In the genomic region with DNA sequence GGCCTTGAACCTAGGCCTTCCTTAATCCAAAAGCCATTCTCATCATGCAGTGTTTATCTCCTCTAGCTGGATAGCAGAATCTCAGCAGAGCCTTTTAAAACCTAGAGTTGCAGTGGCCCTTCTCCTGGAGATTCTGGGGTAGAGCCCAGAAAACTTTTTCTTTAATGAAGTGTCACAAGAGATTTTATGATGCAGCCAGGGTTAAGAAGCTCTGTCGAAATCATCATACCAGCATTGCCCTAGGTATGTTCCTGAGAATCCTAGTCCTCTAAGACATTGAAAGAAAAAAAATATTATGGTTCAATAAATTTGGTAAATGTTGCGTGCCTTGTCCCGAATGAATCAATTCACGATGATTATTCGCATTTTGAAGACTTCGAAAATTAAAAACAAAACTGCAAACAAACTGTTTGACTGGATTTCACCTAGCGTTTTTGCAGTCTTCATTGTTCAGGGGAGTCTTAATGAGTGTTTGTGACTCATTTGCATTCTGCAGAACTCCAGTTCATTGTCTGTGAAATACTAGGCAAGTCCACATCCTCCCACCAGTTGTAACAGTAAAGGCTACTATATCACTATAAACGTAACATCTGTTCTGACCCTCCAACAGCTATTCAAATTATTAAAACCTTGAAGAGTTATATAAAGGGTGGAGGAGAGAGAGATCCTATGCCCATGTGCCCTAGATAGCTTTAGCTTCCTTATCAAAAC, we compare ENCODE assay signal across 18 cellular contexts.
DNase-seq lines count a peak whose midpoint lies in the region; ATAC-seq and TF ChIP-seq lines count a peak whose summit lies in the region.
"Had no signal": no experiment of that assay in that cellular context is flagged by ENCODE, and none has a peak within 500 bp of the region (broad histone marks: within the 10 kb centered on the region; RNA-seq: fewer than 3 reads in every experiment).

No MANE protein-coding gene starts in this region.

- no peak overlapping the region for H3K27ac ChIP-seq in H9 (ENCODE audit: insufficient read length, low read depth, low read length)
- H3K27ac ChIP-seq: RWPE1, SJSA1 had no signal

- CTCF ChIA-PET in WTC11 (lab: Charles Lee) = interaction anchor here (0.7 kb wide), 1 partner anchor 368 kb away, joined by 3 read pairs; no protein-coding TSS in a partner anchor

- no peaks in the 10 kb centered on the region for H3K23me2 ChIP-seq in H9 (ENCODE audit: insufficient read length, low read depth, low read length, poor library complexity, severe bottlenecking)

- no peaks in the 10 kb centered on the region for H3K4me1 Mint-ChIP-seq in activated T-cell treated with anti-CD3 and anti-CD28 coated beads, Interleukin-2, amount 50 U/mL, for 4 hours (ENCODE audit: low read depth)
- H3K4me1 Mint-ChIP-seq in WTC11 (peaks cover 38% of the 10 kb centered on the region), H9 (peaks cover 18 to 20% of the 10 kb centered on the region in 2 experiments)

- no peak overlapping the region for H4K91ac ChIP-seq in H9 (ENCODE audit: insufficient read length, low read depth, low read length)

- no peak overlapping the region for H2BK120ac ChIP-seq in H9 (ENCODE audit: low read depth, low read length, poor library complexity, severe bottlenecking)

- no peak overlapping the region for H3K18ac ChIP-seq in H9 (ENCODE audit: insufficient read length, low read depth, low read length)

- peak; percentile 34 to 35 for ATAC-seq in activated T-cell treated with anti-CD3 and anti-CD28 coated beads, Interleukin-2, amount 50 U/mL, for 4 hours
- no peak for ATAC-seq in WTC11
- ATAC-seq in HG03565 (IDR thresholded peaks at IDR 0.05; ENCODE audit: unreplicated experiment) = no peak

- H3K4me3 ChIP-seq in fibroblast of the aortic adventitia (ENCODE audit: low read depth, low read length) = no peak overlapping the region
- H3K4me3 ChIP-seq: HAP-1, SJSA1 had no signal

- no peak overlapping the region for H3K56ac ChIP-seq in H9 (ENCODE audit: insufficient read length, low read depth, low read length)

- POLR2A ChIA-PET in WTC11 (lab: Charles Lee) = no interaction called here

- no peak overlapping the region for H3K4ac ChIP-seq in H9 (ENCODE audit: low read depth, low read length)

- no peak overlapping the region for H2BK5ac ChIP-seq in H9 (ENCODE audit: insufficient read length, low read length)

- H2BK15ac ChIP-seq in H9 (ENCODE audit: low read depth, low read length) = no peak overlapping the region

- no peak overlapping the region for H3K9ac ChIP-seq in H9 (ENCODE audit: extremely low read depth, insufficient read length, low read length)

- H3K9me3 Mint-ChIP-seq in activated T-cell treated with anti-CD3 and anti-CD28 coated beads, Interleukin-2, amount 50 U/mL, for 4 hours = no peaks in the 10 kb centered on the region
- H3K9me3 Mint-ChIP-seq in WTC11 (no peaks in the 10 kb centered on the region), H9 (no peaks in the 10 kb centered on the region)
- H3K9me3 Mint-ChIP-seq: CD4-positive, alpha-beta memory T cell had no signal

- no peak overlapping the region for H4K8ac ChIP-seq in H9 (replicated peaks; ENCODE audit: insufficient read length, low read depth, low read length)

- no peak overlapping the region for H3T11ph ChIP-seq in H9 (ENCODE audit: low read length)

- no peak for DNase-seq in activated T-cell treated with anti-CD3 and anti-CD28 coated beads, Interleukin-2, amount 50 U/mL, for 4 hours
- DNase-seq in activated T-cell treated with anti-CD3 and anti-CD28 coated beads for 4 hours = no peak
- DNase-seq in WTC11 (ENCODE audit: low spot score) = no peak
- DNase-seq in fibroblast of the aortic adventitia (ENCODE audit: low read depth) = peak; percentile 33
- no peak for DNase-seq in COR-L47 (lab: John Stamatoyannopoulos, UW)
- DNase-seq in H9 = no peak
- no peak for DNase-seq in HT-29 (ENCODE audit: low spot score)
- DNase-seq: CD4-positive, alpha-beta memory T cell; NCI-H1436; NCI-H2081 treated with DMSO at 0.1 percent for 48 hours; NCI-H226; NCI-H69; NK-92 treated with Interleukin-12 subunit alpha and Interleukin-12 subunit beta, amount 100 ng/mL, for 24 hours; SW 1271 had no signal

- H3K9me3 ChIP-seq in H9 (ENCODE audit: control insufficient read depth, low read depth, low read length) = no peaks in the 10 kb centered on the region
- H3K9me3 ChIP-seq: HAP-1, SJSA1 had no signal

- no peak overlapping the region for H2BK12ac ChIP-seq in H9 (ENCODE audit: insufficient read length, low read depth, low read length)

- H3K4me1 ChIP-seq in H9 (ENCODE audit: insufficient read depth, low read length) = peaks cover 12% of the 10 kb centered on the region; the same call in 1 of the 2 replicates
- H3K4me1 ChIP-seq: HAP-1 had no signal

- H2AK5ac ChIP-seq in H9 (ENCODE audit: insufficient read length, low read length) = no peak overlapping the region

- H3K4me3 Mint-ChIP-seq in activated T-cell treated with anti-CD3 and anti-CD28 coated beads, Interleukin-2, amount 50 U/mL, for 4 hours = no peak overlapping the region
- H3K4me3 Mint-ChIP-seq in WTC11 = no peak overlapping the region
- H3K4me3 Mint-ChIP-seq in H9 = no peak overlapping the region
- H3K4me3 Mint-ChIP-seq: CD4-positive, alpha-beta memory T cell had no signal

- H3K14ac ChIP-seq in H9 (ENCODE audit: insufficient read depth, low read length) = no peak overlapping the region

- H3K27me3 ChIP-seq in H9 (ENCODE audit: insufficient read depth, low read length) = no peaks in the 10 kb centered on the region
- H3K27me3 ChIP-seq: SJSA1 had no signal

- no peaks in the 10 kb centered on the region for H4K20me1 ChIP-seq in H9 (ENCODE audit: control insufficient read depth, insufficient read depth, insufficient read length)

- no peaks in the 10 kb centered on the region for H3K79me2 ChIP-seq in H9 (ENCODE audit: insufficient read depth, low read length)

- H3K4me2 ChIP-seq in H9 (ENCODE audit: insufficient read depth, insufficient read length, low read length) = no peak overlapping the region

- peak overlapping the region; percentile 38; the same call in 1 of the 2 replicates for H3K27ac Mint-ChIP-seq in WTC11
- peak overlapping the region in 1 of 3 experiments; percentile 20; a peak in 1 of 7 replicates for H3K27ac Mint-ChIP-seq in H9

- no peak overlapping the region for H3K23ac ChIP-seq in H9 (ENCODE audit: insufficient read length, low read depth, low read length)

- peaks cover 3% of the 10 kb centered on the region for H3K27me3 Mint-ChIP-seq in activated T-cell treated with anti-CD3 and anti-CD28 coated beads, Interleukin-2, amount 50 U/mL, for 4 hours (ENCODE audit: low read depth)
- no peaks in the 10 kb centered on the region for H3K27me3 Mint-ChIP-seq in WTC11 (ENCODE audit: low read depth)
- no peaks in the 10 kb centered on the region for H3K27me3 Mint-ChIP-seq in H9 (ENCODE audit: low read depth)
- H3K27me3 Mint-ChIP-seq: CD4-positive, alpha-beta memory T cell had no signal

- H4K5ac ChIP-seq in H9 (ENCODE audit: insufficient read length, low read depth, low read length) = no peak overlapping the region

- no CpG with 5 or more reads among the region's 8 CpGs for WGBS in H9 (ENCODE audit: extremely low coverage, insufficient read length, low lambda C conversion rate)

- no peak overlapping the region for H2BK20ac ChIP-seq in H9 (ENCODE audit: low read depth, low read length, poor library complexity, severe bottlenecking)

- H3K36me3 Mint-ChIP-seq in activated T-cell treated with anti-CD3 and anti-CD28 coated beads, Interleukin-2, amount 50 U/mL, for 4 hours (ENCODE audit: insufficient read depth) = no peaks in the 10 kb centered on the region
- H3K36me3 Mint-ChIP-seq in WTC11 (peaks cover 14% of the 10 kb centered on the region), H9 (ENCODE audit: insufficient read depth in 1 of 3, low read depth in 3 of 3) (peaks cover 3 to 10% (median 9%) of the 10 kb centered on the region in 3 experiments; a peak in 5 of 7 replicates)

- TF ChIP-seq CTCF in WTC11 (IDR thresholded peaks at IDR 0.05) (no peak), fibroblast of the aortic adventitia (IDR thresholded peaks at IDR 0.05; ENCODE audit: insufficient read depth, low read length) (no peak), H9 (conservative IDR thresholded peaks at IDR 0.05) (no peak)

- no peaks in the 10 kb centered on the region for H3K79me1 ChIP-seq in H9 (ENCODE audit: insufficient read depth, low read depth, low read length, poor library complexity, severe bottlenecking)

- H2AFZ ChIP-seq in H9 (ENCODE audit: low read length) = no peak overlapping the region

TF ChIP-seq in WTC11, 78 proteins besides CTCF, POLR2A, EP300 and RAD21 (continues in another document):
- no peak for TF ChIP-seq SMAD3 (CRISPR knock-in tag; IDR thresholded peaks at IDR 0.05; ENCODE audit: borderline replicate concordance)
- TF ChIP-seq OVOL2 (CRISPR knock-in tag; IDR thresholded peaks at IDR 0.05; ENCODE audit: borderline replicate concordance) = no peak
- no peak for TF ChIP-seq ZNF219 (CRISPR knock-in tag; IDR thresholded peaks at IDR 0.05; ENCODE audit: borderline replicate concordance)
- no peak for TF ChIP-seq USF2 (CRISPR knock-in tag; IDR thresholded peaks at IDR 0.05)
- no peak for TF ChIP-seq ETV6 (CRISPR knock-in tag; IDR thresholded peaks at IDR 0.05)
- TF ChIP-seq, protein P1, sequence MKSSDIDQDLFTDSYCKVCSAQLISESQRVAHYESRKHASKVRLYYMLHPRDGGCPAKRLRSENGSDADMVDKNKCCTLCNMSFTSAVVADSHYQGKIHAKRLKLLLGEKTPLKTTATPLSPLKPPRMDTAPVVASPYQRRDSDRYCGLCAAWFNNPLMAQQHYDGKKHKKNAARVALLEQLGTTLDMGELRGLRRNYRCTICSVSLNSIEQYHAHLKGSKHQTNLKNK (CRISPR knock-in tag; IDR thresholded peaks at IDR 0.05) = no peak
- no peak for TF ChIP-seq CREM (CRISPR knock-in tag; IDR thresholded peaks at IDR 0.05)
- no peak for TF ChIP-seq FOXP1 (CRISPR knock-in tag; IDR thresholded peaks at IDR 0.05; ENCODE audit: borderline replicate concordance)
- TF ChIP-seq MYBL2 (CRISPR knock-in tag; IDR thresholded peaks at IDR 0.05) = no peak

Comparison
In these comparisons a context has a peak if more than half of its experiments do, and no peak if none do; other contexts are left out.
1. ATAC-seq: peak in activated T-cell treated with anti-CD3 and anti-CD28 coated beads, Interleukin-2, amount 50 U/mL, for 4 hours (2 of 2); none in WTC11 (single experiment) and HG03565 (single experiment).